In genomic region chr5:107698286-107698685, GRCh38 we compare ENCODE assay signal across 16 cellular contexts. TPM values are rescaled to one million over a fixed set of nuclear protein-coding genes. Genes with fewer than 3 reads are reported as not detected.
"Had no signal": no experiment of that assay in that cellular context is flagged by ENCODE, and none has a peak within 500 bp of the region (broad histone marks: within the 10 kb centered on the region; RNA-seq: fewer than 3 reads in every experiment).

No MANE protein-coding gene starts in this region.

- H3K4me1 ChIP-seq: adrenal gland, esophagus squamous epithelium, right atrium auricular region, tibial artery, uterus had no signal

- H3K9me3 ChIP-seq: adrenal gland, esophagus squamous epithelium, right atrium auricular region, tibial artery, uterus had no signal

- DNase-seq: activated B cell treated with CpG ODN at 0.5 μM for 24 hours; activated CD4-positive, alpha-beta T cell treated with anti-CD3 and anti-CD28 coated beads, Interleukin-2, amount 10 ng/mL, durations not matched to agents 24 days and 14 days; activated naive CD4-positive, alpha-beta T cell treated with anti-CD3 and anti-CD28 coated beads, Interleukin-2, amount 10 ng/mL, durations not matched to agents 7 days and 5 days; activated T-cell treated with anti-CD3 and anti-CD28 coated beads for 4 hours; adrenal gland; esophagus squamous epithelium; hypothalamus; midbrain; naive B cell; small intestine; T-helper 2 cell; tibial artery; uterus had no signal

- H3K27me3 ChIP-seq: adrenal gland, esophagus squamous epithelium, right atrium auricular region, tibial artery, uterus had no signal

- H3K36me3 ChIP-seq: adrenal gland, esophagus squamous epithelium, right atrium auricular region, tibial artery, uterus had no signal

- H3K27ac ChIP-seq: adrenal gland, esophagus squamous epithelium, right atrium auricular region, tibial artery, uterus had no signal

- ATAC-seq: activated T-helper 17 cell treated with anti-CD3 and anti-CD28 coated beads, Interleukin-2, amount 50 U/mL, for 72 hours had no signal

- H3K4me3 ChIP-seq: adrenal gland, esophagus squamous epithelium, right atrium auricular region, tibial artery, uterus had no signal

RNA-seq across cellular contexts. Expression of gene EFNA5, which starts 27.5 kb away (rescaled TPM):
- total RNA-seq: activated B cell treated with CpG ODN at 0.5 μM for 24 hours; activated CD4-positive, alpha-beta T cell treated with anti-CD3 and anti-CD28 coated beads, Interleukin-2, amount 10 ng/mL, durations not matched to agents 24 days and 14 days; activated CD8-positive, alpha-beta memory T cell treated with anti-CD3 and anti-CD28 coated beads for 36 hours; activated T-helper 17 cell treated with anti-CD3 and anti-CD28 coated beads, Interleukin-2, amount 50 U/mL, for 72 hours had no signal
